ENCODE assay signal across 30 cellular contexts in genomic region chr10:117444497-117445040, GRCh38.
"Had no signal": no experiment of that assay in that cellular context is flagged by ENCODE, and none has a peak within 500 bp of the region (broad histone marks: within the 10 kb centered on the region; RNA-seq: fewer than 3 reads in every experiment).

No MANE protein-coding gene starts in this region.

- H3K27me3 ChIP-seq: neural progenitor cell, neutrophil, sigmoid colon, testis, thyroid gland, transverse colon, upper lobe of left lung had no signal

- H3K27ac ChIP-seq: left lung, lower lobe of right lung, neural progenitor cell, parathyroid adenoma, psoas muscle, sigmoid colon, stomach, testis, thyroid gland, transverse colon, upper lobe of left lung had no signal

- FAIRE-seq: keratinocyte had no signal

- H3K36me3 Mint-ChIP-seq: natural killer cell had no signal

- H3K4me3 ChIP-seq: left lung, lower lobe of right lung, neural progenitor cell, psoas muscle, sigmoid colon, smooth muscle cell, stomach, testis, thyroid gland, transverse colon, upper lobe of left lung had no signal

- H3K9ac ChIP-seq: neural progenitor cell, parathyroid adenoma had no signal

- H3K27ac Mint-ChIP-seq: natural killer cell; nephron progenitor cell; neural progenitor cell; stimulated activated naive B cell treated with anti-CD40 and anti-IgM and Interleukin-4, amounts not matched to agents 10 μg/mL and 1 μg/mL and 100 μg/mL, for 72 hours had no signal

- H3K79me2 ChIP-seq: parathyroid adenoma had no signal

- ATAC-seq: left colon; left lung; lower lobe of right lung; natural killer cell; psoas muscle; right cardiac atrium; stimulated activated naive B cell treated with anti-CD40 and anti-IgM and Interleukin-4, amounts not matched to agents 10 μg/mL and 1 μg/mL and 100 μg/mL, for 72 hours; stimulated activated naive CD8-positive, alpha-beta T cell treated with anti-CD3 and anti-CD28 coated beads, Interleukin-15, Interleukin-2, amounts not matched to agents 100 U/mL and 50 U/mL, for 24 hours had no signal

- DNase-seq: hippocampal formation; kidney glomerular epithelial cell; left colon; left lung; lower lobe of right lung; mammary epithelial cell; mesenchymal stem cell; naive B cell; natural killer cell; nephron progenitor cell; occipital lobe; psoas muscle; right cardiac atrium; sigmoid colon; stimulated activated CD4-positive, alpha-beta T cell treated with anti-CD3 and anti-CD28 coated beads, Interleukin-12 subunit alpha, Interleukin-12 subunit beta, amount 100 ng/mL, for 4 hours; stimulated activated CD4-positive, alpha-beta T cell treated with anti-CD3 and anti-CD28 coated beads, Interleukin-15, amount 100 ng/mL, for 24 hours; stimulated activated CD4-positive, alpha-beta T cell treated with anti-CD3 and anti-CD28 coated beads, Interleukin-2, amount 100 ng/mL, for 24 hours; stimulated activated CD4-positive, alpha-beta T cell treated with anti-CD3 and anti-CD28 coated beads, Interleukin-4, amount 100 ng/mL, for 1 hour; stimulated activated naive B cell treated with anti-CD40 and anti-IgM and Interleukin-4, amounts not matched to agents 10 μg/mL and 1 μg/mL and 100 μg/mL, for 72 hours; stimulated activated naive CD8-positive, alpha-beta T cell treated with anti-CD3 and anti-CD28 coated beads, Interleukin-15, Interleukin-2, amounts not matched to agents 100 U/mL and 50 U/mL, for 24 hours; stomach; testis; thyroid gland; transverse colon; upper lobe of left lung had no signal

- H3K4me3 Mint-ChIP-seq: natural killer cell; nephron progenitor cell; neural progenitor cell; stimulated activated naive B cell treated with anti-CD40 and anti-IgM and Interleukin-4, amounts not matched to agents 10 μg/mL and 1 μg/mL and 100 μg/mL, for 72 hours had no signal

- H3K4me1 ChIP-seq: lower lobe of right lung, psoas muscle had no signal

- H3K4me2 ChIP-seq: neural progenitor cell, smooth muscle cell had no signal

- H3K36me3 ChIP-seq: left lung, lower lobe of right lung, neural progenitor cell, neutrophil, sigmoid colon, stomach, thyroid gland, transverse colon, upper lobe of left lung had no signal

- H3K9me3 ChIP-seq: left lung, lower lobe of right lung, neutrophil, psoas muscle, sigmoid colon, testis, thyroid gland, transverse colon, upper lobe of left lung had no signal

- H2AFZ ChIP-seq: neural progenitor cell, parathyroid adenoma had no signal
